Comparison of ENCODE assay signal across 8 cellular contexts in genomic region chr16:15950869-15951268, GRCh38. TPM values are rescaled to one million over a fixed set of nuclear protein-coding genes. Genes with fewer than 3 reads are reported as not detected.
DNase-seq lines count a peak whose midpoint lies in the region; ATAC-seq, FAIRE-seq and TF ChIP-seq lines count a peak whose summit lies in the region.

No MANE protein-coding gene starts in this region.

- no TSS peak for BruUV-seq in GM12878 (replicated peaks; lab: Mats Ljungman, UMichigan)

- peak overlapping the region; percentile 98 for H3K27ac Mint-ChIP-seq in activated naive CD4-positive, alpha-beta T cell treated with anti-CD3 and anti-CD28 coated beads, Interleukin-2, amount 50 U/mL, for 24 hours
- H3K27ac Mint-ChIP-seq in memory B cell: peak overlapping the region; percentile 93

- no peak overlapping the region for H2AFZ ChIP-seq in GM12878 (ENCODE audit: control insufficient read depth, low read depth, low read length)

- H3K4me3 ChIP-seq in GM12878 (peak overlapping the region; percentile 74), urinary bladder (ENCODE audit: low read depth, low read length) (peak overlapping the region; percentile 96)

- H3K4me2 ChIP-seq in GM12878 (ENCODE audit: control insufficient read depth, insufficient read depth): peak overlapping the region; percentile 67

- no peak for TF ChIP-seq CTCF in GM12878 (IDR thresholded peaks at IDR 0.05 in 2 of 3, conservative IDR thresholded peaks at IDR 0.05 in 1 of 3; ENCODE audit: control insufficient read depth in 2 of 3, extremely low read depth in 1 of 3, insufficient read depth in 1 of 3, low read depth in 3 of 3, low read length in 3 of 3)

- no peak for TF ChIP-seq EP300 in GM12878 (IDR thresholded peaks at IDR 0.05; ENCODE audit: borderline replicate concordance in 1 of 2, control insufficient read depth in 1 of 2, low read depth in 2 of 2, low read length in 2 of 2)

- peaks cover 65% of the 10 kb centered on the region for H3K4me1 Mint-ChIP-seq in activated naive CD4-positive, alpha-beta T cell treated with anti-CD3 and anti-CD28 coated beads, Interleukin-2, amount 50 U/mL, for 24 hours
- peaks cover 38% of the 10 kb centered on the region for H3K4me1 Mint-ChIP-seq in memory B cell

- POLR2A ChIA-PET in GM12878 (lab: Charles Lee): interaction anchor here (0.9 to 2.9 kb wide), 7 partner anchors 9 to 76 kb away, joined by 3 to 21 read pairs (median 6); partner anchors contain the start of gene CEP20

- TF ChIP-seq RAD21 in GM12878 (IDR thresholded peaks at IDR 0.05; ENCODE audit: insufficient read depth, low read depth, low read length): no peak

- H3K4me1 ChIP-seq in GM12878 (ENCODE audit: control insufficient read depth, insufficient read depth, low read length): peaks cover 16% of the 10 kb centered on the region
- H3K4me1 ChIP-seq in urinary bladder (ENCODE audit: insufficient read depth): peaks cover 2% of the 10 kb centered on the region

- H3K4me3 Mint-ChIP-seq in activated naive CD4-positive, alpha-beta T cell treated with anti-CD3 and anti-CD28 coated beads, Interleukin-2, amount 50 U/mL, for 24 hours: peak overlapping the region; percentile 94
- peak overlapping the region; percentile 94 for H3K4me3 Mint-ChIP-seq in memory B cell

- no peak for FAIRE-seq in GM12878 (lab: Jason Lieb, UNC)

- peaks cover 6% of the 10 kb centered on the region for H3K36me3 Mint-ChIP-seq in activated naive CD4-positive, alpha-beta T cell treated with anti-CD3 and anti-CD28 coated beads, Interleukin-2, amount 50 U/mL, for 24 hours
- peaks cover 6% of the 10 kb centered on the region for H3K36me3 Mint-ChIP-seq in memory B cell

- H3K79me2 ChIP-seq in GM12878 (ENCODE audit: control insufficient read depth, insufficient read depth, low read length): peaks cover 65% of the 10 kb centered on the region

- RAD21 ChIA-PET in GM12878 (lab: Charles Lee; ENCODE audit: unreplicated experiment): interaction anchor here (1.0 to 2.8 kb wide), 11 partner anchors 9 to 82 kb away, joined by 3 to 28 read pairs (median 5); partner anchors contain the start of gene CEP20

- DNase-seq in activated naive CD4-positive, alpha-beta T cell treated with Interleukin-2 at 50 U/mL for 16 hours: no peak
- no peak for DNase-seq in GM12878 (ENCODE audit: low read depth, low spot score)
- DNase-seq in memory B cell (ENCODE audit: low spot score in 2 of 2): no peak
- no peak for DNase-seq in superior temporal gyrus (ENCODE audit: extremely low spot score)
- no peak for DNase-seq in NCI-H2171 (lab: John Stamatoyannopoulos, UW)
- DNase-seq in cerebellar nuclear complex (lab: John Stamatoyannopoulos, UW): no peak

- CTCF ChIA-PET in GM12878 (lab: Yijun Ruan, JAX): interaction anchor here (0.8 to 2.3 kb wide), 5 partner anchors 9 to 82 kb away, joined by 3 to 10 read pairs (median 4); partner anchors contain the start of gene CEP20

- peak overlapping the region; percentile 88 for H3K9ac ChIP-seq in GM12878 (ENCODE audit: control insufficient read depth, insufficient read depth, low read length)

- peaks cover 4% of the 10 kb centered on the region for H4K20me1 ChIP-seq in GM12878 (ENCODE audit: control insufficient read depth, insufficient read depth)

- in situ Hi-C loops in GM12878 (cut with MboI): no loop called here

- peak; percentile 4; the same call in 1 of the 3 replicates for ATAC-seq in GM12878
- ATAC-seq in memory B cell (ENCODE audit: low read depth): no peak

- no peak for TF ChIP-seq POLR2A in GM12878 (IDR thresholded peaks at IDR 0.05; ENCODE audit: low read depth, low read length)

- no peaks in the 10 kb centered on the region for H3K9me3 Mint-ChIP-seq in activated naive CD4-positive, alpha-beta T cell treated with anti-CD3 and anti-CD28 coated beads, Interleukin-2, amount 50 U/mL, for 24 hours
- H3K9me3 Mint-ChIP-seq in memory B cell: peaks cover 2% of the 10 kb centered on the region

- no peaks in the 10 kb centered on the region for H3K27me3 Mint-ChIP-seq in activated naive CD4-positive, alpha-beta T cell treated with anti-CD3 and anti-CD28 coated beads, Interleukin-2, amount 50 U/mL, for 24 hours
- H3K27me3 Mint-ChIP-seq in memory B cell: no peaks in the 10 kb centered on the region

- SMC1A ChIA-PET in GM12878 (lab: Charles Lee; ENCODE audit: uncharacterized antibody, unreplicated experiment): interaction anchor here (0.9 to 5.3 kb wide), 11 partner anchors 9 to 79 kb away, joined by 3 to 40 read pairs (median 5); partner anchors contain the start of gene CEP20

- H3K9me3 ChIP-seq in GM12878 (replicated peaks; ENCODE audit: control insufficient read depth, insufficient read depth, low read length): no peaks in the 10 kb centered on the region

- H3K27ac ChIP-seq in GM12878 (ENCODE audit: control insufficient read depth, insufficient read depth) (peak overlapping the region; percentile 88), urinary bladder (ENCODE audit: low read depth) (no peak overlapping the region)

- intact Hi-C loops in GM12878 (cut with micrococcal nuclease; ENCODE audit: unreplicated experiment): loop anchor here (5.0 kb wide), 1 partner anchor 76 kb away; no protein-coding TSS in a partner anchor

- no peaks in the 10 kb centered on the region for H3K27me3 ChIP-seq in GM12878 (replicated peaks in 1 of 2; ENCODE audit: control insufficient read depth in 2 of 2, insufficient read depth in 2 of 2, low read length in 1 of 2)

- H3K36me3 ChIP-seq in GM12878 (ENCODE audit: control insufficient read depth in 2 of 2, insufficient read depth in 2 of 2, low read length in 1 of 2): peaks cover 2 to 3% of the 10 kb centered on the region in 2 experiments; a peak in 3 of 4 replicates
- no peaks in the 10 kb centered on the region for H3K36me3 ChIP-seq in urinary bladder (ENCODE audit: insufficient read depth)

TF ChIP-seq in GM12878, 131 proteins besides CTCF, POLR2A, EP300 and RAD21:
- no peak for TF ChIP-seq SUZ12 (IDR thresholded peaks at IDR 0.05; ENCODE audit: unreplicated experiment)
- TF ChIP-seq STAT1 (conservative IDR thresholded peaks at IDR 0.05): no peak
- TF ChIP-seq PRDM15 (CRISPR knock-in tag; IDR thresholded peaks at IDR 0.05): no peak

RNA-seq across cellular contexts. Expression of gene ABCC1, which starts 1.5 kb away (rescaled TPM):
- 142 and 148 TPM in 2 replicates for total RNA-seq in GM12878 (2013; cell fraction: nucleolus; rRNA removed)
- total RNA-seq in GM12878 (2014; rRNA removed) (18.9 and 21.8 TPM in 2 replicates), GM12878 (2014; rRNA removed; fragmentation: Illumina TruSeq; extraction: Trizol) (12.1 and 12.2 TPM in 2 replicates), GM12878 (2021) (41.7 and 44.6 TPM in 2 replicates), urinary bladder (13.8 TPM)
- 20.3 TPM for polyA plus RNA-seq in GM12878 (2011; ENCODE audit: low read depth)
- polyA plus RNA-seq in GM12878 (2011; rRNA removed) (15.3 and 27.5 TPM in 2 replicates), GM12878 (2014; fragmentation: Illumina TruSeq; extraction: Trizol) (19.1 and 21.7 TPM in 2 replicates), GM12878 (2014; fragmentation: Nextera tagmentation; extraction: Ambion mirVana) (1 to 10 TPM; 3.2 to 4.8 TPM), GM12878 (2014; rRNA removed) (16.9 and 20.6 TPM in 2 replicates), GM12878 (2016; fragmentation: Nextera tagmentation; extraction: Ambion mirVana) (10 to 100 TPM in 1 of 2 experiments, 1 to 10 TPM in 1; 4.0 to 10.1 TPM), urinary bladder (21.7 TPM)
- 26.7 and 30.6 TPM in 2 replicates for polyA plus RNA-seq in GM12878 (2011; cell fraction: cytosol; rRNA removed)
- polyA plus RNA-seq in GM12878 (2011; cell fraction: nucleus; rRNA removed): 92.6 and 98.5 TPM in 2 replicates
- 27.1 and 43.7 TPM in 2 replicates for polyA plus RNA-seq in GM12878 (2012)
- polyA minus RNA-seq in GM12878 (2011; rRNA and poly(A)+ RNA removed): 84.9 and 110 TPM in 2 replicates
- polyA minus RNA-seq in GM12878 (2011; cell fraction: cytosol; rRNA and poly(A)+ RNA removed): 20.8 and 28.8 TPM in 2 replicates
- polyA minus RNA-seq in GM12878 (2011; cell fraction: nucleus; rRNA and poly(A)+ RNA removed): 39.2 and 69.1 TPM in 2 replicates
